ENCODE assay signal across 20 cellular contexts in genomic region chr5:73759771-73760170, GRCh38.
DNase-seq lines count a peak whose midpoint lies in the region; ATAC-seq and TF ChIP-seq lines count a peak whose summit lies in the region.
"Had no signal": no experiment of that assay in that cellular context is flagged by ENCODE, and none has a peak within 500 bp of the region (broad histone marks: within the 10 kb centered on the region; RNA-seq: fewer than 3 reads in every experiment).

No MANE protein-coding gene starts in this region.

- H3K4me3 Mint-ChIP-seq in HFFc6 (no peak overlapping the region), H9 (no peak overlapping the region), MCF 10A (ENCODE audit: unreplicated experiment) (no peak overlapping the region)
- H3K4me3 Mint-ChIP-seq: naive B cell had no signal

- H3K27ac ChIP-seq in esophagus muscularis mucosa (replicated peaks in 1 of 4): peak overlapping the region; percentile 38 to 65 (median 54)
- H3K27ac ChIP-seq in stomach smooth muscle (ENCODE audit: low read length): peak overlapping the region; percentile 53
- H3K27ac ChIP-seq in H9 (ENCODE audit: insufficient read length, low read depth, low read length): no peak overlapping the region

- H3K36me3 Mint-ChIP-seq in HFFc6 (ENCODE audit: low read depth) (peaks cover 14% of the 10 kb centered on the region), H9 (ENCODE audit: insufficient read depth in 1 of 3, low read depth in 3 of 3) (no peaks in the 10 kb centered on the region), MCF 10A (ENCODE audit: insufficient read depth, unreplicated experiment) (peaks cover 4% of the 10 kb centered on the region)
- H3K36me3 Mint-ChIP-seq: naive B cell had no signal

- H3K18ac ChIP-seq in H9 (ENCODE audit: insufficient read length, low read depth, low read length): no peak overlapping the region

- H4K5ac ChIP-seq in H9 (ENCODE audit: insufficient read length, low read depth, low read length): no peak overlapping the region

- no peaks in the 10 kb centered on the region for H3K36me3 ChIP-seq in esophagus muscularis mucosa
- no peaks in the 10 kb centered on the region for H3K36me3 ChIP-seq in stomach smooth muscle (ENCODE audit: control insufficient read depth in 2 of 2, insufficient read depth in 2 of 2, low read length in 2 of 2)

- no TSS peak for BruUV-seq in MCF 10A (replicated peaks; lab: Mats Ljungman, UMichigan)

- H3T11ph ChIP-seq in H9 (ENCODE audit: low read length): no peak overlapping the region

- peaks cover 0 to 13% (median 8%) of the 10 kb centered on the region in 4 donors for H3K4me1 ChIP-seq in esophagus muscularis mucosa
- no peaks in the 10 kb centered on the region for H3K4me1 ChIP-seq in stomach smooth muscle (ENCODE audit: control insufficient read depth, insufficient read depth, low read length)
- no peaks in the 10 kb centered on the region for H3K4me1 ChIP-seq in H9 (ENCODE audit: insufficient read depth, low read length)

- H3K9me3 ChIP-seq in esophagus muscularis mucosa (no peaks in the 10 kb centered on the region), stomach smooth muscle (ENCODE audit: control insufficient read depth in 2 of 2, low read length in 2 of 2) (no peaks in the 10 kb centered on the region), H9 (ENCODE audit: control insufficient read depth, low read depth, low read length) (no peaks in the 10 kb centered on the region)

- H3K4me1 Mint-ChIP-seq in HFFc6 (ENCODE audit: low read depth) (peaks cover 27% of the 10 kb centered on the region), H9 (no peaks in the 10 kb centered on the region), MCF 10A (ENCODE audit: insufficient read depth, unreplicated experiment) (peaks cover 13% of the 10 kb centered on the region)

- DNase-seq in HFFc6: no peak
- DNase-seq in OCI-M1 (lab: John Stamatoyannopoulos, UW): peak; percentile 52
- no peak for DNase-seq in esophagus muscularis mucosa (ENCODE audit: extremely low spot score)
- no peak for DNase-seq in H9
- no peak for DNase-seq in MCF 10A (ENCODE audit: unreplicated experiment)
- DNase-seq: activated CD4-positive, alpha-beta T cell treated with anti-CD3 and anti-CD28 coated beads, Interleukin-2, amount 50 U/mL, for 48 hours; amygdala; C1 segment of cervical spinal cord; cortex of kidney; hypothalamus; left ventricle myocardium superior; naive B cell; NCI-H2029; retina; stimulated activated CD4-positive, alpha-beta T cell treated with anti-CD3 and anti-CD28 coated beads, Interleukin-2, amount 100 ng/mL, for 24 hours; stimulated activated CD8-positive, alpha-beta memory T cell treated with anti-CD3 and anti-CD28 coated beads, Interleukin-4, amount 100 ng/mL, for 48 hours had no signal

- H3K4ac ChIP-seq in H9 (ENCODE audit: low read depth, low read length): no peak overlapping the region

- no peaks in the 10 kb centered on the region for H3K79me1 ChIP-seq in H9 (ENCODE audit: insufficient read depth, low read depth, low read length, poor library complexity, severe bottlenecking)

- no peak overlapping the region for H2BK15ac ChIP-seq in H9 (ENCODE audit: low read depth, low read length)

- H2BK5ac ChIP-seq in H9 (ENCODE audit: insufficient read length, low read length): no peak overlapping the region

- no peaks in the 10 kb centered on the region for H3K27me3 Mint-ChIP-seq in HFFc6 (ENCODE audit: insufficient read depth)
- no peaks in the 10 kb centered on the region for H3K27me3 Mint-ChIP-seq in H9 (ENCODE audit: low read depth)
- no peaks in the 10 kb centered on the region for H3K27me3 Mint-ChIP-seq in MCF 10A (ENCODE audit: insufficient read depth, unreplicated experiment)

- 53% methylated on average over 1 of the region's 1 CpG for WGBS in esophagus muscularis mucosa
- no CpG with 5 or more reads among the region's 1 CpG for WGBS in H9 (ENCODE audit: extremely low coverage, insufficient read length, low lambda C conversion rate)

- no peak for TF ChIP-seq CTCF in HFFc6 (IDR thresholded peaks at IDR 0.05)
- no peak for TF ChIP-seq CTCF in esophagus muscularis mucosa (IDR thresholded peaks at IDR 0.05)
- TF ChIP-seq CTCF in H9 (conservative IDR thresholded peaks at IDR 0.05): no peak
- TF ChIP-seq CTCF in MCF 10A (IDR thresholded peaks at IDR 0.05; ENCODE audit: unreplicated experiment): no peak

- H2AK5ac ChIP-seq in H9 (ENCODE audit: insufficient read length, low read length): no peak overlapping the region

- H3K9ac ChIP-seq in stomach smooth muscle (ENCODE audit: low read length in 2 of 2) (no peak overlapping the region), H9 (ENCODE audit: extremely low read depth, insufficient read length, low read length) (no peak overlapping the region)

- peak overlapping the region; percentile 50; the same call in 1 of the 2 replicates for H3K27ac Mint-ChIP-seq in HFFc6
- H3K27ac Mint-ChIP-seq in H9: no peak overlapping the region
- no peak overlapping the region for H3K27ac Mint-ChIP-seq in MCF 10A (ENCODE audit: low read depth, unreplicated experiment)

- no peaks in the 10 kb centered on the region for H3K9me3 Mint-ChIP-seq in HFFc6
- no peaks in the 10 kb centered on the region for H3K9me3 Mint-ChIP-seq in H9
- H3K9me3 Mint-ChIP-seq in MCF 10A (ENCODE audit: unreplicated experiment): no peaks in the 10 kb centered on the region

- CTCF ChIA-PET in MCF 10A (lab: Yijun Ruan, JAX): no interaction called here

- H3K23me2 ChIP-seq in H9 (ENCODE audit: insufficient read length, low read depth, low read length, poor library complexity, severe bottlenecking): no peaks in the 10 kb centered on the region

- no peaks in the 10 kb centered on the region for H3K79me2 ChIP-seq in H9 (ENCODE audit: insufficient read depth, low read length)

- H3K4me3 ChIP-seq in esophagus muscularis mucosa (no peak overlapping the region), stomach smooth muscle (ENCODE audit: low read length in 2 of 2) (no peak overlapping the region)

- no peak overlapping the region for H4K8ac ChIP-seq in H9 (replicated peaks; ENCODE audit: insufficient read length, low read depth, low read length)

- TF ChIP-seq EP300 in esophagus muscularis mucosa (IDR thresholded peaks at IDR 0.05): no peak

- no peak overlapping the region for H3K14ac ChIP-seq in H9 (ENCODE audit: insufficient read depth, low read length)

- H2BK20ac ChIP-seq in H9 (ENCODE audit: low read depth, low read length, poor library complexity, severe bottlenecking): no peak overlapping the region

- H3K23ac ChIP-seq in H9 (ENCODE audit: insufficient read length, low read depth, low read length): no peak overlapping the region

- no peak for ATAC-seq in HG03045 (IDR thresholded peaks at IDR 0.05; ENCODE audit: unreplicated experiment)
- no peak for ATAC-seq in HG03460 (IDR thresholded peaks at IDR 0.05; ENCODE audit: unreplicated experiment)
- ATAC-seq: esophagus mucosa, left ventricle myocardium superior had no signal

- H3K27me3 ChIP-seq in esophagus muscularis mucosa (no peaks in the 10 kb centered on the region), stomach smooth muscle (ENCODE audit: control insufficient read depth in 1 of 2, insufficient read depth in 2 of 2, low read length in 2 of 2) (no peaks in the 10 kb centered on the region), H9 (ENCODE audit: insufficient read depth, low read length) (no peaks in the 10 kb centered on the region)

- H2BK120ac ChIP-seq in H9 (ENCODE audit: low read depth, low read length, poor library complexity, severe bottlenecking): no peak overlapping the region

- H3K4me2 ChIP-seq in H9 (ENCODE audit: insufficient read depth, insufficient read length, low read length): no peak overlapping the region

- no peaks in the 10 kb centered on the region for H4K20me1 ChIP-seq in H9 (ENCODE audit: control insufficient read depth, insufficient read depth, insufficient read length)

- H3K56ac ChIP-seq in H9 (ENCODE audit: insufficient read length, low read depth, low read length): no peak overlapping the region

- no peak overlapping the region for H2AFZ ChIP-seq in H9 (ENCODE audit: low read length)

- POLR2A ChIA-PET in MCF 10A (lab: Yijun Ruan, JAX): interaction anchor here (0.7 to 1.1 kb wide), 2 partner anchors 9 to 894 kb away, joined by 3 read pairs; no protein-coding TSS in a partner anchor

- H2BK12ac ChIP-seq in H9 (ENCODE audit: insufficient read length, low read depth, low read length): no peak overlapping the region

- H4K91ac ChIP-seq in H9 (ENCODE audit: insufficient read length, low read depth, low read length): no peak overlapping the region

- intact Hi-C loops in esophagus muscularis mucosa (cut with DNase I): loop anchor here (10.0 kb wide), 1 partner anchor 135 kb away; the partner anchor contains the start of gene ARHGEF28
- intact Hi-C loops in MCF 10A (cut with micrococcal nuclease): no loop called here

- no peak for TF ChIP-seq POLR2A in esophagus muscularis mucosa (IDR thresholded peaks at IDR 0.05; ENCODE audit: low read depth)
